ENCODE assay signal across 9 cellular contexts in the genomic region with DNA sequence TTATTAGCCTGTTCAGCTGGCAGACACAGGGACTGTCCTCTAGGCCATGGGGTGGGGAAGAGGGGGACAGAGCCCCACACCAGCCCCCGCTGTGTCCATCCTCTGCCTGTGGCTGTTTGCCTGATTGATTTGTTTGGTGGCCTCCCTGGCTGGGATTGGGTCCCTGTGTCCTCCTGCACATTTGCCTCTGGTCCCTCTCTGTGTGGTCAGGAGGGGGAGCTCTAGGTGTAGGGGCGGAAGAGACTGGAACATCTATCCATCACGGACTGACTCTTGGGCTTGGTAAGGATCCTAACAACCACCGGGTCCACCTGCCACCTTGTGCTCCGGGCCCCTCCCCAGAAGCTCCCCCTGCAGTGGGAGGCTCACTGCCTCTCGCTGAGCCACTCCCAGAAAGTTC. TPM values are rescaled to one million over a fixed set of nuclear protein-coding genes. Genes with fewer than 3 reads are reported as not detected.
DNase-seq lines count a peak whose midpoint lies in the region; ATAC-seq and TF ChIP-seq lines count a peak whose summit lies in the region.
"Had no signal": no experiment of that assay in that cellular context is flagged by ENCODE, and none has a peak within 500 bp of the region (broad histone marks: within the 10 kb centered on the region; RNA-seq: fewer than 3 reads in every experiment).

No MANE protein-coding gene starts in this region.

- H3K23ac ChIP-seq in H9 (ENCODE audit: insufficient read length, low read depth, low read length): no peak overlapping the region

- H4K5ac ChIP-seq in H9 (ENCODE audit: insufficient read length, low read depth, low read length): no peak overlapping the region

- H3K36me3 Mint-ChIP-seq in H9 (ENCODE audit: insufficient read depth in 1 of 3, low read depth in 3 of 3): no peaks in the 10 kb centered on the region
- H3K36me3 Mint-ChIP-seq: activated naive CD8-positive, alpha-beta T cell treated with anti-CD3 and anti-CD28 coated beads, Interleukin-2, amount 10 ng/mL, durations not matched to agents 7 days and 5 days had no signal

- no peak overlapping the region for H3T11ph ChIP-seq in H9 (ENCODE audit: low read length)

- no peak overlapping the region for H4K91ac ChIP-seq in H9 (ENCODE audit: insufficient read length, low read depth, low read length)

- TF ChIP-seq CTCF in H9 (conservative IDR thresholded peaks at IDR 0.05) (peak; percentile 66), suprapubic skin (IDR thresholded peaks at IDR 0.05) (no peak)

- no CpG with 5 or more reads among the region's 6 CpGs for WGBS in H9 (ENCODE audit: extremely low coverage, insufficient read length, low lambda C conversion rate)
- WGBS in suprapubic skin: 76% methylated on average over 5 of the region's 6 CpGs

- no peak overlapping the region for H3K18ac ChIP-seq in H9 (ENCODE audit: insufficient read length, low read depth, low read length)

- no peak overlapping the region for H3K27ac Mint-ChIP-seq in H9
- H3K27ac Mint-ChIP-seq: activated naive CD8-positive, alpha-beta T cell treated with anti-CD3 and anti-CD28 coated beads, Interleukin-2, amount 10 ng/mL, durations not matched to agents 7 days and 5 days had no signal

- H2BK12ac ChIP-seq in H9 (ENCODE audit: insufficient read length, low read depth, low read length): no peak overlapping the region

- peak; percentile 73 for ATAC-seq in SK-N-SH treated with all-trans-retinoic acid at 6 μM for 48 hours
- no peak for ATAC-seq in HG03175 (IDR thresholded peaks at IDR 0.05; ENCODE audit: unreplicated experiment)

- no peaks in the 10 kb centered on the region; a peak in 2 of 5 replicates for H3K9me3 Mint-ChIP-seq in H9
- H3K9me3 Mint-ChIP-seq: activated naive CD8-positive, alpha-beta T cell treated with anti-CD3 and anti-CD28 coated beads, Interleukin-2, amount 10 ng/mL, durations not matched to agents 7 days and 5 days had no signal

- no peak overlapping the region for H4K8ac ChIP-seq in H9 (replicated peaks; ENCODE audit: insufficient read length, low read depth, low read length)

- no peak overlapping the region for H2BK5ac ChIP-seq in H9 (ENCODE audit: insufficient read length, low read length)

- H3K4me1 ChIP-seq in H9 (ENCODE audit: insufficient read depth, low read length) (no peaks in the 10 kb centered on the region), suprapubic skin (peaks cover 15% of the 10 kb centered on the region)

- TF ChIP-seq EP300 in suprapubic skin (IDR thresholded peaks at IDR 0.05): no peak

- H3K27ac ChIP-seq in H9 (ENCODE audit: insufficient read length, low read depth, low read length) (no peak overlapping the region), suprapubic skin (no peak overlapping the region)

- DNase-seq in COLO668 (lab: John Stamatoyannopoulos, UW; ENCODE audit: unreplicated experiment) (peak; percentile 6), H9 (peak; percentile 65), kidney tubule cell (ENCODE audit: low spot score) (peak; percentile 49), mucosa of gallbladder (ENCODE audit: low spot score) (no peak), NK-92 (lab: John Stamatoyannopoulos, UW; ENCODE audit: unreplicated experiment) (no peak), suprapubic skin (ENCODE audit: low spot score in 2 of 2) (no peak)
- DNase-seq: activated naive CD8-positive, alpha-beta T cell treated with anti-CD3 and anti-CD28 coated beads, Interleukin-2, amount 10 ng/mL, durations not matched to agents 7 days and 5 days had no signal

- H3K9ac ChIP-seq in H9 (ENCODE audit: extremely low read depth, insufficient read length, low read length): no peak overlapping the region

- no peaks in the 10 kb centered on the region for H3K79me2 ChIP-seq in H9 (ENCODE audit: insufficient read depth, low read length)

- no peak overlapping the region for H2BK20ac ChIP-seq in H9 (ENCODE audit: low read depth, low read length, poor library complexity, severe bottlenecking)

- H3K9me3 ChIP-seq in H9 (ENCODE audit: control insufficient read depth, low read depth, low read length): no peaks in the 10 kb centered on the region
- no peaks in the 10 kb centered on the region for H3K9me3 ChIP-seq in suprapubic skin

- no peak overlapping the region for H3K4me3 ChIP-seq in suprapubic skin

- no peaks in the 10 kb centered on the region for H3K79me1 ChIP-seq in H9 (ENCODE audit: insufficient read depth, low read depth, low read length, poor library complexity, severe bottlenecking)

- H3K36me3 ChIP-seq in suprapubic skin: no peaks in the 10 kb centered on the region

- no peak overlapping the region for H3K56ac ChIP-seq in H9 (ENCODE audit: insufficient read length, low read depth, low read length)

- no peak overlapping the region for H2BK15ac ChIP-seq in H9 (ENCODE audit: low read depth, low read length)

- H4K20me1 ChIP-seq in H9 (ENCODE audit: control insufficient read depth, insufficient read depth, insufficient read length): no peaks in the 10 kb centered on the region

- TF ChIP-seq POLR2A in suprapubic skin (IDR thresholded peaks at IDR 0.05): no peak

- H3K14ac ChIP-seq in H9 (ENCODE audit: insufficient read depth, low read length): no peak overlapping the region

- H3K4me3 Mint-ChIP-seq in H9: peak overlapping the region in 1 of 2 experiments; percentile 43; a peak in 2 of 5 replicates
- H3K4me3 Mint-ChIP-seq: activated naive CD8-positive, alpha-beta T cell treated with anti-CD3 and anti-CD28 coated beads, Interleukin-2, amount 10 ng/mL, durations not matched to agents 7 days and 5 days had no signal

- no peak overlapping the region for H2BK120ac ChIP-seq in H9 (ENCODE audit: low read depth, low read length, poor library complexity, severe bottlenecking)

- peaks cover 22% of the 10 kb centered on the region; the same call in 1 of the 2 replicates for H3K27me3 ChIP-seq in H9 (ENCODE audit: insufficient read depth, low read length)
- peaks cover 50% of the 10 kb centered on the region for H3K27me3 ChIP-seq in suprapubic skin

- H3K4me2 ChIP-seq in H9 (ENCODE audit: insufficient read depth, insufficient read length, low read length): no peak overlapping the region

- H3K4me1 Mint-ChIP-seq in H9: peaks cover 18 to 44% of the 10 kb centered on the region in 2 experiments

- H3K23me2 ChIP-seq in H9 (ENCODE audit: insufficient read length, low read depth, low read length, poor library complexity, severe bottlenecking): peaks cover 15% of the 10 kb centered on the region

- H3K4ac ChIP-seq in H9 (ENCODE audit: low read depth, low read length): no peak overlapping the region

- no peak overlapping the region for H2AK5ac ChIP-seq in H9 (ENCODE audit: insufficient read length, low read length)

- peaks cover 77% of the 10 kb centered on the region for H3K27me3 Mint-ChIP-seq in H9 (ENCODE audit: low read depth)

- H2AFZ ChIP-seq in H9 (ENCODE audit: low read length): no peak overlapping the region

TF ChIP-seq in SK-N-SH treated with all-trans-retinoic acid at 6 μM for 48 hours, 23 proteins besides CTCF, POLR2A, EP300 and RAD21 (continues in another document):
- TF ChIP-seq, protein P1, sequence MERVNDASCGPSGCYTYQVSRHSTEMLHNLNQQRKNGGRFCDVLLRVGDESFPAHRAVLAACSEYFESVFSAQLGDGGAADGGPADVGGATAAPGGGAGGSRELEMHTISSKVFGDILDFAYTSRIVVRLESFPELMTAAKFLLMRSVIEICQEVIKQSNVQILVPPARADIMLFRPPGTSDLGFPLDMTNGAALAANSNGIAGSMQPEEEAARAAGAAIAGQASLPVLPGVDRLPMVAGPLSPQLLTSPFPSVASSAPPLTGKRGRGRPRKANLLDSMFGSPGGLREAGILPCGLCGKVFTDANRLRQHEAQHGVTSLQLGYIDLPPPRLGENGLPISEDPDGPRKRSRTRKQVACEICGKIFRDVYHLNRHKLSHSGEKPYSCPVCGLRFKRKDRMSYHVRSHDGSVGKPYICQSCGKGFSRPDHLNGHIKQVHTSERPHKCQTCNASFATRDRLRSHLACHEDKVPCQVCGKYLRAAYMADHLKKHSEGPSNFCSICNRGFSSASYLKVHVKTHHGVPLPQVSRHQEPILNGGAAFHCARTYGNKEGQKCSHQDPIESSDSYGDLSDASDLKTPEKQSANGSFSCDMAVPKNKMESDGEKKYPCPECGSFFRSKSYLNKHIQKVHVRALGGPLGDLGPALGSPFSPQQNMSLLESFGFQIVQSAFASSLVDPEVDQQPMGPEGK (CRISPR knock-in tag; IDR thresholded peaks at IDR 0.05; ENCODE audit: borderline replicate concordance): no peak
- TF ChIP-seq ZNF8 (CRISPR knock-in tag; IDR thresholded peaks at IDR 0.05) (no peak), PPARA (CRISPR knock-in tag; IDR thresholded peaks at IDR 0.05; ENCODE audit: borderline replicate concordance) (no peak), BACH2 (CRISPR knock-in tag; IDR thresholded peaks at IDR 0.05; ENCODE audit: borderline replicate concordance) (no peak), CSRNP3 (CRISPR knock-in tag; IDR thresholded peaks at IDR 0.05) (no peak), ZFP3 (CRISPR knock-in tag; IDR thresholded peaks at IDR 0.05) (no peak), TCF4 (CRISPR knock-in tag; IDR thresholded peaks at IDR 0.05; ENCODE audit: borderline replicate concordance) (no peak), SNAI2 (CRISPR knock-in tag; IDR thresholded peaks at IDR 0.05) (no peak), ZC3H10 (CRISPR knock-in tag; IDR thresholded peaks at IDR 0.05) (no peak)

RNA-seq across cellular contexts. Expression of gene CCDC167, which starts 38.4 kb away (rescaled TPM):
- 28.0 and 31.9 TPM in 2 replicates for total RNA-seq in H9 (2021)
- 12.9 TPM for total RNA-seq in mucosa of gallbladder
- total RNA-seq in suprapubic skin: 10 to 100 TPM; 16.3 to 31.3 (median 25.1) TPM

Comparison
In these comparisons a context has a peak if more than half of its experiments do, and no peak if none do; other contexts are left out.
1. DNase-seq: peak in COLO668 (single experiment), H9 (single experiment) and kidney tubule cell (single experiment); none in mucosa of gallbladder (single experiment), NK-92 (single experiment) and suprapubic skin (0 of 2).